Comparison of ENCODE assay signal across 10 cellular contexts in the genomic region with DNA sequence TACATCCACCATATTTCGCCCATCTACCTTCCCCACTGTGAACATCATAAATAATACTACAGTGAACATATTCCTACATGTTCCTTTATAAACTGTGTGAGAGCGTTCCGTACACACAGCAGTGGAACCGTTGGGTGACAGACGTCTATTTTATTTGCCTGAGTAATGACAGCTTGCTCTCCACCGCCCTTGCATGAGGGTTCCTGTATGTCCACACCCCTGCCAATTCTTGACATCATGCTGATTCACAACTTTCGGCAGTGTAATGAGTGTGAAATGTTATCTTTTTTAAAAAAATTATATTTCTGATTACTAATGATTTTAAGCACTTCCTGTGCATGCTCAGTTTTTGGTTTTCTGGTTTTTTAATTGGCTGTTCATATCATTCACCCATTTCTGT. TPM values are rescaled to one million over a fixed set of nuclear protein-coding genes. Genes with fewer than 3 reads are reported as not detected.
A peak's percentile ranks its signal among the peaks of the same experiment; 100 is the strongest.
DNase-seq lines count a peak whose midpoint lies in the region; ATAC-seq, FAIRE-seq and TF ChIP-seq lines count a peak whose summit lies in the region.
"Had no signal": no experiment of that assay in that cellular context is flagged by ENCODE, and none has a peak within 500 bp of the region (broad histone marks: within the 10 kb centered on the region; RNA-seq: fewer than 3 reads in every experiment).

No MANE protein-coding gene starts in this region.

- intact Hi-C loops in A673 (cut with micrococcal nuclease; ENCODE audit: unreplicated experiment), result loop anchor here (5.0 kb wide), 1 partner anchor 139 kb away; no protein-coding TSS in a partner anchor
- intact Hi-C loops in PC-3 (cut with micrococcal nuclease), result loop anchor here (5.0 kb wide), 2 partner anchors 34 to 139 kb away; no protein-coding TSS in a partner anchor
- intact Hi-C loops in endothelial cell of umbilical vein (cut with micrococcal nuclease), result loop anchor here (5.0 kb wide), 1 partner anchor 139 kb away; no protein-coding TSS in a partner anchor

- H3K9me3 ChIP-seq in A673 (ENCODE audit: low read depth, low read length, poor library complexity, severe bottlenecking), result no peaks in the 10 kb centered on the region
- H3K9me3 ChIP-seq in PC-3 (ENCODE audit: low read length), result no peaks in the 10 kb centered on the region
- no peaks in the 10 kb centered on the region for H3K9me3 ChIP-seq in endothelial cell of umbilical vein (replicated peaks; ENCODE audit: control insufficient read depth, insufficient read depth, low read length)
- no peaks in the 10 kb centered on the region for H3K9me3 ChIP-seq in endodermal cell (ENCODE audit: control insufficient read depth, low read length)

- no peaks in the 10 kb centered on the region for H3K36me3 Mint-ChIP-seq in endodermal cell (ENCODE audit: low read depth)

- TF ChIP-seq POLR2A in endothelial cell of umbilical vein (IDR thresholded peaks at IDR 0.05; ENCODE audit: low read depth, low read length), result no peak

- peak; percentile 52 for ATAC-seq in PC-3
- no peak for ATAC-seq in GM19324 (IDR thresholded peaks at IDR 0.05; ENCODE audit: low FRiP score, unreplicated experiment)
- ATAC-seq in GM19467 (IDR thresholded peaks at IDR 0.05; ENCODE audit: unreplicated experiment), result no peak
- ATAC-seq: activated CD8-positive, alpha-beta T cell treated with anti-CD3 and anti-CD28 coated beads, Interleukin-2, amount 10 ng/mL, durations not matched to agents 7 days and 5 days had no signal

- TF ChIP-seq CTCF in A673 (conservative IDR thresholded peaks at IDR 0.05; ENCODE audit: low read depth, low read length), result no peak
- no peak for TF ChIP-seq CTCF in PC-3 (conservative IDR thresholded peaks at IDR 0.05; ENCODE audit: low read depth, low read length)
- TF ChIP-seq CTCF in endothelial cell of umbilical vein (IDR thresholded peaks at IDR 0.05; ENCODE audit: extremely low read depth in 1 of 2, insufficient read depth in 1 of 2, low read depth in 1 of 2, low read length in 2 of 2), result no peak
- TF ChIP-seq CTCF in endodermal cell (conservative IDR thresholded peaks at IDR 0.05), result no peak

- no peaks in the 10 kb centered on the region for H3K27me3 Mint-ChIP-seq in endodermal cell (ENCODE audit: insufficient read depth)

- H3K27me3 ChIP-seq in A673 (replicated peaks; ENCODE audit: insufficient read depth, low read depth, low read length, poor library complexity), result no peaks in the 10 kb centered on the region
- H3K27me3 ChIP-seq in PC-3 (ENCODE audit: low read length), result no peaks in the 10 kb centered on the region
- no peaks in the 10 kb centered on the region for H3K27me3 ChIP-seq in endothelial cell of umbilical vein (ENCODE audit: control insufficient read depth in 2 of 2, insufficient read depth in 2 of 2, low read length in 2 of 2)
- H3K27me3 ChIP-seq in endodermal cell (ENCODE audit: control insufficient read depth, insufficient read depth, low read length, poor library complexity, severe bottlenecking), result no peaks in the 10 kb centered on the region
- H3K27me3 ChIP-seq: cardiac muscle cell had no signal

- dilution Hi-C loops in endothelial cell of umbilical vein (cut with MboI; ENCODE audit: extremely low pct_ligation_motif_present, low sequenced_read_pairs), result no loop called here

- peak overlapping the region; percentile 77 for H2AFZ ChIP-seq in PC-3 (ENCODE audit: low read length)
- H2AFZ ChIP-seq in endothelial cell of umbilical vein (ENCODE audit: low read depth, low read length), result peak overlapping the region; percentile 72

- FAIRE-seq in endothelial cell of umbilical vein (lab: Jason Lieb, UNC) (peak; percentile 57), GM19239 (lab: Jason Lieb, UNC) (no peak)

- peaks cover 2% of the 10 kb centered on the region for H3K9me3 Mint-ChIP-seq in endodermal cell

- H3K4me1 ChIP-seq in A673 (ENCODE audit: insufficient read depth, low read length, poor library complexity, severe bottlenecking), result peaks cover 39% of the 10 kb centered on the region
- peaks cover 15% of the 10 kb centered on the region for H3K4me1 ChIP-seq in PC-3 (ENCODE audit: insufficient read depth, low read length)
- peaks cover 12% of the 10 kb centered on the region for H3K4me1 ChIP-seq in endothelial cell of umbilical vein (ENCODE audit: control insufficient read depth, extremely low read depth, insufficient read depth, low read length)
- H3K4me1 ChIP-seq in endodermal cell (ENCODE audit: control insufficient read depth, insufficient read depth, low read length), result no peaks in the 10 kb centered on the region

- H3K27ac Mint-ChIP-seq in endodermal cell, result no peak overlapping the region
- H3K27ac Mint-ChIP-seq: activated CD8-positive, alpha-beta T cell treated with anti-CD3 and anti-CD28 coated beads, Interleukin-2, amount 10 ng/mL, durations not matched to agents 7 days and 5 days had no signal

- H3K4me3 ChIP-seq in A673 (ENCODE audit: low read depth, low read length, poor library complexity, severe bottlenecking) (peak overlapping the region; percentile 20), PC-3 (ENCODE audit: low read length) (peak overlapping the region; percentile 53), endothelial cell of umbilical vein (replicated peaks in 1 of 3; ENCODE audit: insufficient read depth in 1 of 3, low read depth in 1 of 3, low read length in 3 of 3) (no peak overlapping the region), endodermal cell (ENCODE audit: low read length) (no peak overlapping the region)
- H3K4me3 ChIP-seq: cardiac muscle cell had no signal

- POLR2A ChIA-PET in A673 (lab: Charles Lee; ENCODE audit: low non-redundant PET) (interaction anchor here (0.8 kb wide), 1 partner anchor 38 kb away, joined by 3 read pairs; no protein-coding TSS in a partner anchor), PC-3 (lab: Charles Lee; ENCODE audit: unreplicated experiment) (interaction anchor here (0.6 kb wide), 1 partner anchor 164 kb away, joined by 7 read pairs; no protein-coding TSS in a partner anchor), endothelial cell of umbilical vein (lab: Charles Lee) (no interaction called here)

- no TSS peak for BruUV-seq in A673 (replicated peaks; lab: Mats Ljungman, UMichigan)
- BruUV-seq in PC-3 (replicated peaks; lab: Mats Ljungman, UMichigan), result no TSS peak
- no TSS peak for BruUV-seq in endothelial cell of umbilical vein (replicated peaks; lab: Mats Ljungman, UMichigan)

- no peaks in the 10 kb centered on the region for H3K36me3 ChIP-seq in A673 (ENCODE audit: insufficient read depth, low read length, poor library complexity, severe bottlenecking)
- no peaks in the 10 kb centered on the region for H3K36me3 ChIP-seq in PC-3 (ENCODE audit: low read depth, low read length)
- H3K36me3 ChIP-seq in endothelial cell of umbilical vein (ENCODE audit: control insufficient read depth in 2 of 2, extremely low read depth in 1 of 2, insufficient read depth in 2 of 2, low read length in 2 of 2), result no peaks in the 10 kb centered on the region
- no peaks in the 10 kb centered on the region for H3K36me3 ChIP-seq in endodermal cell (ENCODE audit: control insufficient read depth, insufficient read depth, low read length)
- H3K36me3 ChIP-seq: cardiac muscle cell had no signal

- H3K9me2 ChIP-seq in PC-3 (replicated peaks; ENCODE audit: low read length), result no peaks in the 10 kb centered on the region

- H3K4me2 ChIP-seq in PC-3 (ENCODE audit: low read length) (peak overlapping the region; percentile 77), endothelial cell of umbilical vein (ENCODE audit: insufficient read depth, low read length) (peak overlapping the region; percentile 28)

- no peak overlapping the region for H3K4me3 Mint-ChIP-seq in endodermal cell
- H3K4me3 Mint-ChIP-seq: activated CD8-positive, alpha-beta T cell treated with anti-CD3 and anti-CD28 coated beads, Interleukin-2, amount 10 ng/mL, durations not matched to agents 7 days and 5 days had no signal

- 92 to 100% methylated on average over 4 to 6 of the region's 7 CpGs for WGBS in endodermal cell (ENCODE audit: insufficient coverage in 1 of 2, insufficient read length in 1 of 2), 2 experiments

- H3K27ac ChIP-seq in A673 (ENCODE audit: low read depth, low read length, poor library complexity, severe bottlenecking), result peak overlapping the region; percentile 85
- H3K27ac ChIP-seq in PC-3 (ENCODE audit: low read length), result peak overlapping the region; percentile 64
- H3K27ac ChIP-seq in endothelial cell of umbilical vein (ENCODE audit: insufficient read depth, low read depth, low read length), result no peak overlapping the region
- no peak overlapping the region for H3K27ac ChIP-seq in endodermal cell (ENCODE audit: low read depth, low read length)
- H3K27ac ChIP-seq: cardiac muscle cell had no signal

- peaks cover 5% of the 10 kb centered on the region for H3K4me1 Mint-ChIP-seq in endodermal cell

- DNase-seq in A673 (ENCODE audit: low spot score) (peak; percentile 72), GM04504 (ENCODE audit: low read depth) (peak; percentile 46), PC-3 (peak; percentile 68), endothelial cell of umbilical vein (ENCODE audit: low read depth, low spot score) (peak; percentile 46), GM19239 (ENCODE audit: insufficient read length, low spot score) (no peak), endodermal cell (no peak)
- DNase-seq: activated CD8-positive, alpha-beta T cell treated with anti-CD3 and anti-CD28 coated beads, Interleukin-2, amount 10 ng/mL, durations not matched to agents 7 days and 5 days had no signal

- CTCF ChIA-PET in A673 (lab: Charles Lee), result no interaction called here
- CTCF ChIA-PET in PC-3 (lab: Charles Lee), result interaction anchor here (1.2 kb wide), 1 partner anchor 139 kb away, joined by 5 read pairs; no protein-coding TSS in a partner anchor
- CTCF ChIA-PET in endothelial cell of umbilical vein (lab: Charles Lee), result interaction anchor here (0.8 to 4.3 kb wide), 2 partner anchors 14 to 139 kb away, joined by 3 to 48 read pairs; no protein-coding TSS in a partner anchor

- no peaks in the 10 kb centered on the region for H3K9me1 ChIP-seq in endothelial cell of umbilical vein (replicated peaks; ENCODE audit: control insufficient read depth, extremely low read depth, insufficient read depth, low read length)

- peak overlapping the region; percentile 25 for H3K9ac ChIP-seq in PC-3 (ENCODE audit: low read length)
- H3K9ac ChIP-seq in endothelial cell of umbilical vein (replicated peaks; ENCODE audit: extremely low read depth, insufficient read depth, low read length), result no peak overlapping the region
- H3K9ac ChIP-seq in endodermal cell (ENCODE audit: extremely low read depth, low read length, poor library complexity, severe bottlenecking), result no peak overlapping the region

- H3K79me2 ChIP-seq in PC-3 (ENCODE audit: low read length) (peaks cover 5% of the 10 kb centered on the region), endothelial cell of umbilical vein (ENCODE audit: control insufficient read depth, insufficient read depth, low read length) (no peaks in the 10 kb centered on the region)

- no peaks in the 10 kb centered on the region for H3F3A ChIP-seq in PC-3 (ENCODE audit: low read length, unreplicated experiment)

- H4K20me1 ChIP-seq in PC-3 (ENCODE audit: low read length) (no peaks in the 10 kb centered on the region), endothelial cell of umbilical vein (replicated peaks; ENCODE audit: control insufficient read depth, extremely low read depth, insufficient read depth, low read length) (no peaks in the 10 kb centered on the region)

RNA-seq across cellular contexts. Expression of a gene that starts 4.3 kb away (rescaled TPM):
- total RNA-seq in A673 (2021) (23.0 and 24.7 TPM in 2 replicates), PC-3 (2014; rRNA removed) (17.4 and 19.3 TPM in 2 replicates), endothelial cell of umbilical vein (10.2 and 16.1 TPM in 2 replicates), endodermal cell (10 to 100 TPM; 24.3 to 35.1 TPM)
- 9.4 and 9.5 TPM in 2 replicates for polyA plus RNA-seq in endothelial cell of umbilical vein
- polyA plus RNA-seq in endothelial cell of umbilical vein (2011; cell fraction: cytosol; rRNA removed), result 7.5 and 8.5 TPM in 2 replicates
- 41.8 and 46.4 TPM in 2 replicates for polyA plus RNA-seq in endothelial cell of umbilical vein (2011; cell fraction: nucleus; rRNA removed)
- 7.5 and 7.8 TPM in 2 replicates for polyA plus RNA-seq in endothelial cell of umbilical vein (2012)
- polyA minus RNA-seq in endothelial cell of umbilical vein, result 24.8 and 25.4 TPM in 2 replicates
- polyA minus RNA-seq in endothelial cell of umbilical vein (2011; cell fraction: cytosol; rRNA and poly(A)+ RNA removed), result 10.8 TPM
- polyA minus RNA-seq in endothelial cell of umbilical vein (2011; cell fraction: nucleus; rRNA and poly(A)+ RNA removed), result 19.3 and 20.5 TPM in 2 replicates
- 31.6 TPM for polyA plus RNA-seq in endodermal cell (2013, experiment 1 of 2)
- 20.3 TPM for polyA plus RNA-seq in endodermal cell (2013, experiment 2 of 2)

RNA-seq across cellular contexts. Expression of a gene that starts 37.2 kb away (rescaled TPM):
- total RNA-seq in A673 (2021) (56.5 and 60.7 TPM in 2 replicates), PC-3 (2014; rRNA removed) (12.3 and 16.0 TPM in 2 replicates), endothelial cell of umbilical vein (60.0 and 66.1 TPM in 2 replicates), endodermal cell (100 to 1,000 TPM in 1 of 2 donors, 10 to 100 TPM in 1; 60.6 to 159 TPM)
- polyA plus RNA-seq in endothelial cell of umbilical vein, result 11.7 and 17.5 TPM in 2 replicates
- polyA plus RNA-seq in endothelial cell of umbilical vein (2011; cell fraction: cytosol; rRNA removed), result 11.0 and 11.7 TPM in 2 replicates
- polyA plus RNA-seq in endothelial cell of umbilical vein (2011; cell fraction: nucleus; rRNA removed), result 20.5 and 27.6 TPM in 2 replicates
- 17.5 and 19.1 TPM in 2 replicates for polyA plus RNA-seq in endothelial cell of umbilical vein (2012)
- polyA minus RNA-seq in endothelial cell of umbilical vein, result 87.6 and 103 TPM in 2 replicates
- 29.7 TPM for polyA minus RNA-seq in endothelial cell of umbilical vein (2011; cell fraction: cytosol; rRNA and poly(A)+ RNA removed)
- polyA minus RNA-seq in endothelial cell of umbilical vein (2011; cell fraction: nucleus; rRNA and poly(A)+ RNA removed), result 95.6 and 95.8 TPM in 2 replicates
- 14.1 TPM for polyA plus RNA-seq in endodermal cell (2013, experiment 1 of 2)
- polyA plus RNA-seq in endodermal cell (2013, experiment 2 of 2), result 14.7 TPM

Comparison
In these comparisons a context has a peak if more than half of its experiments do, and no peak if none do; other contexts are left out.
1. DNase-seq: peak in A673 (single experiment), GM04504 (single experiment), PC-3 (single experiment) and endothelial cell of umbilical vein (single experiment); none in GM19239 (single experiment) and endodermal cell (single experiment).
2. H3K27ac ChIP-seq: peak in A673 (single experiment) and PC-3 (single experiment); none in endothelial cell of umbilical vein (single experiment) and endodermal cell (single experiment).
3. H3K4me3 ChIP-seq: peak in A673 (single experiment) and PC-3 (single experiment); none in endothelial cell of umbilical vein (0 of 3) and endodermal cell (single experiment).